27 cellular contexts compared by ENCODE assay signal in genomic region chr2:10462178-10463083, GRCh38.
"Had no signal": no experiment of that assay in that cellular context is flagged by ENCODE, and none has a peak within 500 bp of the region (broad histone marks: within the 10 kb centered on the region; RNA-seq: fewer than 3 reads in every experiment).

No MANE protein-coding gene starts in this region.

- H3K27me3 ChIP-seq: esophagus muscularis mucosa, gastroesophageal sphincter, heart left ventricle, right atrium auricular region, stomach, testis had no signal

- H3K9me3 Mint-ChIP-seq: activated CD4-positive, alpha-beta T cell treated with anti-CD3 and anti-CD28 coated beads, Interleukin-2, amount 10 ng/mL, durations not matched to agents 7 days and 5 days; activated naive CD4-positive, alpha-beta T cell treated with anti-CD3 and anti-CD28 coated beads, Interleukin-2, amount 50 U/mL, for 72 hours; mesothelial cell of epicardium; nephron progenitor cell; stimulated activated effector memory CD8-positive, alpha-beta T cell treated with anti-CD3 and anti-CD28 coated beads, Interleukin-12 subunit alpha, Interleukin-12 subunit beta, amount 100 ng/mL, for 72 hours; type B pancreatic cell had no signal

- H3K36me3 Mint-ChIP-seq: activated naive CD4-positive, alpha-beta T cell treated with anti-CD3 and anti-CD28 coated beads, Interleukin-2, amount 50 U/mL, for 72 hours; mesothelial cell of epicardium; stimulated activated effector memory CD8-positive, alpha-beta T cell treated with anti-CD3 and anti-CD28 coated beads, Interleukin-12 subunit alpha, Interleukin-12 subunit beta, amount 100 ng/mL, for 72 hours; type B pancreatic cell had no signal

- H3K4me1 ChIP-seq: breast epithelium, testis had no signal

- H3K9me3 ChIP-seq: adrenal gland, breast epithelium, esophagus muscularis mucosa, gastroesophageal sphincter, heart left ventricle, prostate gland, right atrium auricular region, stomach, testis had no signal

- H3K27ac Mint-ChIP-seq: activated CD4-positive, alpha-beta T cell treated with anti-CD3 and anti-CD28 coated beads, Interleukin-2, amount 10 ng/mL, durations not matched to agents 7 days and 5 days; activated CD8-positive, alpha-beta T cell treated with anti-CD3 and anti-CD28 coated beads, Interleukin-2, amount 10 ng/mL, durations not matched to agents 7 days and 5 days; activated naive CD4-positive, alpha-beta T cell treated with anti-CD3 and anti-CD28 coated beads, Interleukin-2, amount 50 U/mL, for 72 hours; mesothelial cell of epicardium; nephron progenitor cell; stimulated activated effector memory CD8-positive, alpha-beta T cell treated with anti-CD3 and anti-CD28 coated beads, Interleukin-12 subunit alpha, Interleukin-12 subunit beta, amount 100 ng/mL, for 72 hours; type B pancreatic cell had no signal

- H3K36me3 ChIP-seq: adrenal gland, breast epithelium, esophagus muscularis mucosa, gastroesophageal sphincter, heart left ventricle, prostate gland, right atrium auricular region, stomach had no signal

- H3K4me1 Mint-ChIP-seq: activated CD4-positive, alpha-beta T cell treated with anti-CD3 and anti-CD28 coated beads, Interleukin-2, amount 10 ng/mL, durations not matched to agents 7 days and 5 days had no signal

- H3K27ac ChIP-seq: adrenal gland, breast epithelium, esophagus muscularis mucosa, gastroesophageal sphincter, heart left ventricle, prostate gland, right atrium auricular region, skin epidermis, stomach, testis had no signal

- DNase-seq: activated CD4-positive, alpha-beta T cell treated with anti-CD3 and anti-CD28 coated beads, Interleukin-2, amount 10 ng/mL, durations not matched to agents 7 days and 5 days; activated CD8-positive, alpha-beta memory T cell treated with anti-CD3 and anti-CD28 coated beads, Interleukin-2, amount 50 U/mL, for 48 hours; activated CD8-positive, alpha-beta T cell treated with anti-CD3 and anti-CD28 coated beads, Interleukin-2, amount 10 ng/mL, durations not matched to agents 7 days and 5 days; activated gamma-delta T cell treated with Interleukin-2 at 50 U/mL for 16 hours; activated T-cell treated with anti-CD3 and anti-CD28 coated beads, Interleukin-2, amount 50 U/mL, for 48 hours; effector CD4-positive, alpha-beta T cell; heart left ventricle; left cardiac atrium; nephron progenitor cell; occipital lobe; stimulated activated CD4-positive, alpha-beta T cell treated with anti-CD3 and anti-CD28 coated beads, Interleukin-4, amount 100 ng/mL, for 24 hours; stomach; T-helper 1 cell; T-helper 9 cell; testis had no signal

- H3K4me3 ChIP-seq: adrenal gland, breast epithelium, esophagus muscularis mucosa, gastroesophageal sphincter, heart left ventricle, lung, prostate gland, right atrium auricular region, skin epidermis, stomach, testis had no signal

- ATAC-seq: activated CD8-positive, alpha-beta T cell treated with anti-CD3 and anti-CD28 coated beads, Interleukin-2, amount 10 ng/mL, durations not matched to agents 7 days and 5 days; activated naive CD4-positive, alpha-beta T cell treated with anti-CD3 and anti-CD28 coated beads, Interleukin-2, amount 50 U/mL, for 72 hours; gastroesophageal sphincter; heart left ventricle; left cardiac atrium; stimulated activated effector memory CD8-positive, alpha-beta T cell treated with anti-CD3 and anti-CD28 coated beads, Interleukin-12 subunit alpha, Interleukin-12 subunit beta, amount 100 ng/mL, for 72 hours had no signal

- H3K4me3 Mint-ChIP-seq: activated CD4-positive, alpha-beta T cell treated with anti-CD3 and anti-CD28 coated beads, Interleukin-2, amount 10 ng/mL, durations not matched to agents 7 days and 5 days; activated CD8-positive, alpha-beta T cell treated with anti-CD3 and anti-CD28 coated beads, Interleukin-2, amount 10 ng/mL, durations not matched to agents 7 days and 5 days; mesothelial cell of epicardium; nephron progenitor cell; stimulated activated effector memory CD8-positive, alpha-beta T cell treated with anti-CD3 and anti-CD28 coated beads, Interleukin-12 subunit alpha, Interleukin-12 subunit beta, amount 100 ng/mL, for 72 hours; type B pancreatic cell had no signal
